ENCODE assay signal across 8 cellular contexts in genomic region chr19:6424939-6425731, GRCh38. TPM values are rescaled to one million over a fixed set of nuclear protein-coding genes. Genes with fewer than 3 reads are reported as not detected.
DNase-seq lines count a peak whose midpoint lies in the region; ATAC-seq and TF ChIP-seq lines count a peak whose summit lies in the region.

No MANE protein-coding gene starts in this region.

- peak overlapping the region; percentile 83 for H3K4me3 ChIP-seq in coronary artery

- H3K36me3 Mint-ChIP-seq in activated CD4-positive, alpha-beta T cell treated with anti-CD3 and anti-CD28 coated beads, Interleukin-2, amount 10 ng/mL, durations not matched to agents 7 days and 5 days (ENCODE audit: low read depth), result peaks cover 19% of the 10 kb centered on the region

- POLR2A ChIA-PET in activated CD4-positive, alpha-beta T cell treated with anti-CD3 and anti-CD28 coated beads, Interleukin-2, amount 10 ng/mL, durations not matched to agents 7 days and 5 days (lab: Charles Lee), result interaction anchor here (0.6 to 1.0 kb wide), 4 partner anchors 32 to 48 kb away, joined by 3 to 4 read pairs (median 4); partner anchors contain the start of gene GTF2F1

- peaks cover 39% of the 10 kb centered on the region for H3K4me1 Mint-ChIP-seq in activated CD4-positive, alpha-beta T cell treated with anti-CD3 and anti-CD28 coated beads, Interleukin-2, amount 10 ng/mL, durations not matched to agents 7 days and 5 days

- TF ChIP-seq CTCF in C4-2B (conservative IDR thresholded peaks at IDR 0.05) (no peak), coronary artery (IDR thresholded peaks at IDR 0.05) (no peak)

- peak overlapping the region; percentile 94 for H3K27ac Mint-ChIP-seq in activated CD4-positive, alpha-beta T cell treated with anti-CD3 and anti-CD28 coated beads, Interleukin-2, amount 10 ng/mL, durations not matched to agents 7 days and 5 days

- ATAC-seq in GM19372 (IDR thresholded peaks at IDR 0.05; ENCODE audit: low read depth, unreplicated experiment) (peak; percentile 82), HG03520 (IDR thresholded peaks at IDR 0.05; ENCODE audit: unreplicated experiment) (peak; percentile 76), left lobe of liver (peak; percentile 87)

- CTCF ChIA-PET in activated CD4-positive, alpha-beta T cell treated with anti-CD3 and anti-CD28 coated beads, Interleukin-2, amount 10 ng/mL, durations not matched to agents 7 days and 5 days (lab: Charles Lee), result interaction anchor here (0.6 to 1.0 kb wide), 5 partner anchors 23 to 438 kb away, joined by 3 to 4 read pairs (median 3); no protein-coding TSS in a partner anchor

- no peaks in the 10 kb centered on the region for H3K27me3 Mint-ChIP-seq in activated CD4-positive, alpha-beta T cell treated with anti-CD3 and anti-CD28 coated beads, Interleukin-2, amount 10 ng/mL, durations not matched to agents 7 days and 5 days

- no peaks in the 10 kb centered on the region for H3K9me3 Mint-ChIP-seq in activated CD4-positive, alpha-beta T cell treated with anti-CD3 and anti-CD28 coated beads, Interleukin-2, amount 10 ng/mL, durations not matched to agents 7 days and 5 days

- H3K27ac ChIP-seq in C4-2B (peak overlapping the region; percentile 88), coronary artery (peak overlapping the region; percentile 53 to 88)

- DNase-seq in NCI-H526 treated with DMSO at 0.1 percent for 48 hours (lab: John Stamatoyannopoulos, UW) (peak; percentile 100), coronary artery (ENCODE audit: low spot score) (peak; percentile 100), left lobe of liver (ENCODE audit: low spot score) (peak; percentile 100)
- DNase-seq in activated CD4-positive, alpha-beta T cell treated with anti-CD3 and anti-CD28 coated beads, Interleukin-2, amount 10 ng/mL, durations not matched to agents 7 days and 5 days, result peak; percentile 100
- peak; percentile 99 for DNase-seq in stimulated activated CD4-positive, alpha-beta T cell treated with anti-CD3 and anti-CD28 coated beads, Interleukin-2, amount 100 ng/mL, for 24 hours

- peak overlapping the region; percentile 73 for H3K4me3 Mint-ChIP-seq in activated CD4-positive, alpha-beta T cell treated with anti-CD3 and anti-CD28 coated beads, Interleukin-2, amount 10 ng/mL, durations not matched to agents 7 days and 5 days

RNA-seq across cellular contexts. Expression of gene KHSRP, which starts 0.5 kb away (rescaled TPM):
- 100 to 1,000 TPM; 301 to 308 TPM for total RNA-seq in activated CD4-positive, alpha-beta T cell treated with anti-CD3 and anti-CD28 coated beads, Interleukin-2, amount 10 ng/mL, durations not matched to agents 7 days and 5 days
- total RNA-seq in left lobe of liver, result 75.1 TPM

RNA-seq across cellular contexts. Expression of gene SLC25A41, which starts 8.4 kb away (rescaled TPM):
- under 1 TPM; 0.42 to 0.55 TPM for total RNA-seq in activated CD4-positive, alpha-beta T cell treated with anti-CD3 and anti-CD28 coated beads, Interleukin-2, amount 10 ng/mL, durations not matched to agents 7 days and 5 days
- 0.18 TPM for total RNA-seq in left lobe of liver

RNA-seq across cellular contexts. Expression of gene GTF2F1, which starts 32.2 kb away (rescaled TPM):
- total RNA-seq in activated CD4-positive, alpha-beta T cell treated with anti-CD3 and anti-CD28 coated beads, Interleukin-2, amount 10 ng/mL, durations not matched to agents 7 days and 5 days, result 10 to 100 TPM; 61.4 to 67.7 TPM
- total RNA-seq in left lobe of liver, result 18.7 TPM

RNA-seq across cellular contexts. Expression of gene SLC25A23, which starts 34.5 kb away (rescaled TPM):
- total RNA-seq in activated CD4-positive, alpha-beta T cell treated with anti-CD3 and anti-CD28 coated beads, Interleukin-2, amount 10 ng/mL, durations not matched to agents 7 days and 5 days, result 10 to 100 TPM; 19.4 to 24.8 TPM
- 40.3 TPM for total RNA-seq in left lobe of liver

RNA-seq across cellular contexts. Expression of gene CRB3, which starts 38.9 kb away (rescaled TPM):
- under 1 TPM; 0.33 to 0.64 TPM for total RNA-seq in activated CD4-positive, alpha-beta T cell treated with anti-CD3 and anti-CD28 coated beads, Interleukin-2, amount 10 ng/mL, durations not matched to agents 7 days and 5 days
- total RNA-seq in left lobe of liver, result 25.9 TPM

Comparison
In these comparisons a context has a peak if more than half of its experiments do, and no peak if none do; other contexts are left out.
1. Peak in every context shown above with its lines: DNase-seq, ATAC-seq, H3K4me3 ChIP-seq and H3K27ac ChIP-seq.